ENCODE assay signal across 2 cellular contexts in the genomic region with DNA sequence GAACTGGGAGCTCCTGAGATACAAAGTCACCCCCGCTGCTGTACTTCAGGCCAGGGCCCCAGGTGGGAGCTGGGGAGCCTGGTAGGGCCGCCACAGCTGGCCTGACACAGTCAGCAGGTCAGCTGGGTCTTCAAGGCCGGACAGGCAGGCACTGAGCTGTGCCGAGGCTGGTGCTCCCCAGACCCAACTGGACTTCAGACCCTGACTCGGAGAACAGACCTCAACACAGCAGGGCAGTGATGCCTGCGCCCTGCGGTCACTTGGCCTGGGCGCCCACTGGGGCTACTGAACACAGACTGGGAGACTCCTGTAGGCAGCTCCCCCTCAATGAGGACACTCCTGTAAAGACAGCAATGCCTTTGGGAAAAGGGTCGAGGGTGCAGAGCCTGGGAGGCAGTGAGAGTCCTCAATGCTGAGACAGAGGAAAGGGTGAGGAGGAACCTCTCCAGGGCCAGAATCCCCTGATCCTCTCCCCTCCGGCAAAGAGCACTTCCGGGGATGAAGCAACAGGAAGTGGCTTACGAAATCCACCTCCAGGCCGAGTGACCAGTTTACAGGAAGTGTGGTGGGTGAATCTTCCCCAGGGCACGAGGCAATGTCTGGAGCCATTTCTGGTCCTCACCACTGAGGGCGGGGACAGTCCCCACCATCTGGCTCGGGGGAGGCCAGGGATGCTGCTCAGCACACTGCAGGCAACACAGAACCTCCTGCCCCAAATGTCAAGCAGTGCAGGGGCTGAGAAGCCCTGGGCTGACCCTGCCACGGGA.
TF ChIP-seq lines count a peak whose summit lies in the region.

No MANE protein-coding gene starts in this region.

TF ChIP-seq in A549, 52 proteins besides CTCF, POLR2A, EP300 and RAD21:
- TF ChIP-seq, protein P1, sequence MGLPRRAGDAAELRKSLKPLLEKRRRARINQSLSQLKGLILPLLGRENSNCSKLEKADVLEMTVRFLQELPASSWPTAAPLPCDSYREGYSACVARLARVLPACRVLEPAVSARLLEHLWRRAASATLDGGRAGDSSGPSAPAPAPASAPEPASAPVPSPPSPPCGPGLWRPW (IDR thresholded peaks at IDR 0.05) = peak; percentile 74
- TF ChIP-seq, protein P2, sequence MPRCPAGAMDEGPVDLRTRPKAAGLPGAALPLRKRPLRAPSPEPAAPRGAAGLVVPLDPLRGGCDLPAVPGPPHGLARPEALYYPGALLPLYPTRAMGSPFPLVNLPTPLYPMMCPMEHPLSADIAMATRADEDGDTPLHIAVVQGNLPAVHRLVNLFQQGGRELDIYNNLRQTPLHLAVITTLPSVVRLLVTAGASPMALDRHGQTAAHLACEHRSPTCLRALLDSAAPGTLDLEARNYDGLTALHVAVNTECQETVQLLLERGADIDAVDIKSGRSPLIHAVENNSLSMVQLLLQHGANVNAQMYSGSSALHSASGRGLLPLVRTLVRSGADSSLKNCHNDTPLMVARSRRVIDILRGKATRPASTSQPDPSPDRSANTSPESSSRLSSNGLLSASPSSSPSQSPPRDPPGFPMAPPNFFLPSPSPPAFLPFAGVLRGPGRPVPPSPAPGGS (IDR thresholded peaks at IDR 0.05) = no peak
- peak; percentile 93 to 98 for TF ChIP-seq CEBPB (IDR thresholded peaks at IDR 0.05)
- TF ChIP-seq GATA3 (IDR thresholded peaks at IDR 0.05; ENCODE audit: borderline replicate concordance) = no peak

TF ChIP-seq in HepG2, 621 proteins besides CTCF, POLR2A, EP300 and RAD21 (continues in another document):
- peak; percentile 68; the same call in 1 of the 2 replicates for TF ChIP-seq ZNF224 (CRISPR knock-in tag; IDR thresholded peaks at IDR 0.05)
- TF ChIP-seq ZNF335 (CRISPR knock-in tag; IDR thresholded peaks at IDR 0.05) = peak; percentile 86; the same call in 1 of the 2 replicates
- TF ChIP-seq ARNTL (CRISPR knock-in tag; IDR thresholded peaks at IDR 0.05) = peak; percentile 89
- TF ChIP-seq ZNF180 (CRISPR knock-in tag; IDR thresholded peaks at IDR 0.05; ENCODE audit: borderline replicate concordance, low read depth) = no peak
- peak; percentile 82; the same call in 1 of the 2 replicates for TF ChIP-seq ZNF124 (CRISPR knock-in tag; IDR thresholded peaks at IDR 0.05)
- TF ChIP-seq, protein P3, sequence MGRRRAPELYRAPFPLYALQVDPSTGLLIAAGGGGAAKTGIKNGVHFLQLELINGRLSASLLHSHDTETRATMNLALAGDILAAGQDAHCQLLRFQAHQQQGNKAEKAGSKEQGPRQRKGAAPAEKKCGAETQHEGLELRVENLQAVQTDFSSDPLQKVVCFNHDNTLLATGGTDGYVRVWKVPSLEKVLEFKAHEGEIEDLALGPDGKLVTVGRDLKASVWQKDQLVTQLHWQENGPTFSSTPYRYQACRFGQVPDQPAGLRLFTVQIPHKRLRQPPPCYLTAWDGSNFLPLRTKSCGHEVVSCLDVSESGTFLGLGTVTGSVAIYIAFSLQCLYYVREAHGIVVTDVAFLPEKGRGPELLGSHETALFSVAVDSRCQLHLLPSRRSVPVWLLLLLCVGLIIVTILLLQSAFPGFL (CRISPR knock-in tag; IDR thresholded peaks at IDR 0.05) = no peak
- peak; percentile 100 for TF ChIP-seq ELF3 (CRISPR knock-in tag; IDR thresholded peaks at IDR 0.05)
- peak; percentile 68; the same call in 1 of the 2 replicates for TF ChIP-seq ZFX (CRISPR knock-in tag; IDR thresholded peaks at IDR 0.05; ENCODE audit: low read depth)
- TF ChIP-seq NFE2L2 (IDR thresholded peaks at IDR 0.05; ENCODE audit: low read length) = no peak
- TF ChIP-seq HOXA5 (CRISPR knock-in tag; IDR thresholded peaks at IDR 0.05) = peak; percentile 81
- TF ChIP-seq ZNF776 (CRISPR knock-in tag; IDR thresholded peaks at IDR 0.05) = no peak
- TF ChIP-seq FOXA1 (IDR thresholded peaks at IDR 0.05) = no peak
- peak; percentile 47; the same call in 1 of the 2 replicates for TF ChIP-seq FOXA1 (CRISPR knock-in tag; IDR thresholded peaks at IDR 0.05)
- TF ChIP-seq, protein P4, sequence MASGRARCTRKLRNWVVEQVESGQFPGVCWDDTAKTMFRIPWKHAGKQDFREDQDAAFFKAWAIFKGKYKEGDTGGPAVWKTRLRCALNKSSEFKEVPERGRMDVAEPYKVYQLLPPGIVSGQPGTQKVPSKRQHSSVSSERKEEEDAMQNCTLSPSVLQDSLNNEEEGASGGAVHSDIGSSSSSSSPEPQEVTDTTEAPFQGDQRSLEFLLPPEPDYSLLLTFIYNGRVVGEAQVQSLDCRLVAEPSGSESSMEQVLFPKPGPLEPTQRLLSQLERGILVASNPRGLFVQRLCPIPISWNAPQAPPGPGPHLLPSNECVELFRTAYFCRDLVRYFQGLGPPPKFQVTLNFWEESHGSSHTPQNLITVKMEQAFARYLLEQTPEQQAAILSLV (CRISPR knock-in tag; IDR thresholded peaks at IDR 0.05; ENCODE audit: borderline replicate concordance) = peak; percentile 77; the same call in 1 of the 2 replicates
- no peak for TF ChIP-seq JDP2 (CRISPR knock-in tag; IDR thresholded peaks at IDR 0.05; ENCODE audit: borderline replicate concordance)
- TF ChIP-seq, protein P5, sequence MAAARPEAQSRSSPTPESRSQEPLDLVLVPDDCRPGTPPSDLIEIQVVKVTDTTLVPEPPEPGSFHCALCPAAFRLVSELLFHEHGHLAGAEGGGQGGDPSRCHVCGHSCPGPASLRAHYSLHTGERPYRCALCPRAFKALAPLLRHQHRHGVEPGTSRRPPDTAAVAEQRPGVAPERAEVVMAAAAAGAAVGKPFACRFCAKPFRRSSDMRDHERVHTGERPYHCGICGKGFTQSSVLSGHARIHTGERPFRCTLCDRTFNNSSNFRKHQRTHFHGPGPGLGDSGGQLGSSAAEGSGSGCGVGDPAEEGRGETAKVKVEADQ (CRISPR knock-in tag; IDR thresholded peaks at IDR 0.05; ENCODE audit: borderline replicate concordance) = peak; percentile 13; the same call in 1 of the 2 replicates
- TF ChIP-seq SRY (CRISPR knock-in tag; IDR thresholded peaks at IDR 0.05) = no peak; the same call in 1 of the 2 replicates
- TF ChIP-seq TGIF2 (CRISPR knock-in tag; IDR thresholded peaks at IDR 0.05) = no peak; the same call in 1 of the 2 replicates
- no peak for TF ChIP-seq RELA (CRISPR knock-in tag; IDR thresholded peaks at IDR 0.05)
- TF ChIP-seq TCF12 (IDR thresholded peaks at IDR 0.05) = no peak
- TF ChIP-seq TCF12 (CRISPR knock-in tag; IDR thresholded peaks at IDR 0.05) = 0 out of 2 replicates have a peak, but pooled peaks have one; percentile 37
- TF ChIP-seq SKI (IDR thresholded peaks at IDR 0.05; ENCODE audit: partially characterized antibody) = no peak
- TF ChIP-seq ZFP37 (CRISPR knock-in tag; IDR thresholded peaks at IDR 0.05; ENCODE audit: borderline replicate concordance) = peak; percentile 75; the same call in 1 of the 2 replicates
- TF ChIP-seq, protein P6, sequence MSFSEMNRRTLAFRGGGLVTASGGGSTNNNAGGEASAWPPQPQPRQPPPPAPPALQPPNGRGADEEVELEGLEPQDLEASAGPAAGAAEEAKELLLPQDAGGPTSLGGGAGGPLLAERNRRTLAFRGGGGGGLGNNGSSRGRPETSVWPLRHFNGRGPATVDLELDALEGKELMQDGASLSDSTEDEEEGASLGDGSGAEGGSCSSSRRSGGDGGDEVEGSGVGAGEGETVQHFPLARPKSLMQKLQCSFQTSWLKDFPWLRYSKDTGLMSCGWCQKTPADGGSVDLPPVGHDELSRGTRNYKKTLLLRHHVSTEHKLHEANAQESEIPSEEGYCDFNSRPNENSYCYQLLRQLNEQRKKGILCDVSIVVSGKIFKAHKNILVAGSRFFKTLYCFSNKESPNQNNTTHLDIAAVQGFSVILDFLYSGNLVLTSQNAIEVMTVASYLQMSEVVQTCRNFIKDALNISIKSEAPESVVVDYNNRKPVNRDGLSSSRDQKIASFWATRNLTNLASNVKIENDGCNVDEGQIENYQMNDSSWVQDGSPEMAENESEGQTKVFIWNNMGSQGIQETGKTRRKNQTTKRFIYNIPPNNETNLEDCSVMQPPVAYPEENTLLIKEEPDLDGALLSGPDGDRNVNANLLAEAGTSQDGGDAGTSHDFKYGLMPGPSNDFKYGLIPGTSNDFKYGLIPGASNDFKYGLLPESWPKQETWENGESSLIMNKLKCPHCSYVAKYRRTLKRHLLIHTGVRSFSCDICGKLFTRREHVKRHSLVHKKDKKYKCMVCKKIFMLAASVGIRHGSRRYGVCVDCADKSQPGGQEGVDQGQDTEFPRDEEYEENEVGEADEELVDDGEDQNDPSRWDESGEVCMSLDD (CRISPR knock-in tag; IDR thresholded peaks at IDR 0.05; ENCODE audit: borderline replicate concordance) = no peak
- TF ChIP-seq CEBPB (IDR thresholded peaks at IDR 0.05; ENCODE audit: borderline replicate concordance, low read depth, low read length) = peak; percentile 99
- peak; percentile 69 for TF ChIP-seq POLR2G (IDR thresholded peaks at IDR 0.05; ENCODE audit: low read depth, low read length)
- TF ChIP-seq SIX1 (CRISPR knock-in tag; IDR thresholded peaks at IDR 0.05; ENCODE audit: borderline replicate concordance) = peak; percentile 71; the same call in 1 of the 2 replicates
- TF ChIP-seq ARHGAP35 (CRISPR knock-in tag; IDR thresholded peaks at IDR 0.05; ENCODE audit: borderline replicate concordance) = no peak
- no peak for TF ChIP-seq ZNF10 (CRISPR knock-in tag; IDR thresholded peaks at IDR 0.05; ENCODE audit: borderline replicate concordance, low read depth)
- no peak for TF ChIP-seq SOX13 (IDR thresholded peaks at IDR 0.05)
- TF ChIP-seq SOX13 (CRISPR knock-in tag; conservative IDR thresholded peaks at IDR 0.05 in 1 of 2, IDR thresholded peaks at IDR 0.05 in 1 of 2) = peak in 1 of 2 experiments; percentile 75; a peak in 2 of 4 replicates
- TF ChIP-seq, protein P7, sequence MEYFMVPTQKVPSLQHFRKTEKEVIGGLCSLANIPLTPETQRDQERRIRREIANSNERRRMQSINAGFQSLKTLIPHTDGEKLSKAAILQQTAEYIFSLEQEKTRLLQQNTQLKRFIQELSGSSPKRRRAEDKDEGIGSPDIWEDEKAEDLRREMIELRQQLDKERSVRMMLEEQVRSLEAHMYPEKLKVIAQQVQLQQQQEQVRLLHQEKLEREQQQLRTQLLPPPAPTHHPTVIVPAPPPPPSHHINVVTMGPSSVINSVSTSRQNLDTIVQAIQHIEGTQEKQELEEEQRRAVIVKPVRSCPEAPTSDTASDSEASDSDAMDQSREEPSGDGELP (IDR thresholded peaks at IDR 0.05; ENCODE audit: borderline replicate concordance, low read depth) = peak; percentile 90
- no peak for TF ChIP-seq RFX5 (IDR thresholded peaks at IDR 0.05; ENCODE audit: low read depth, low read length)
- TF ChIP-seq ZNF230 (CRISPR knock-in tag; IDR thresholded peaks at IDR 0.05) = no peak
- TF ChIP-seq RCOR2 (CRISPR knock-in tag; IDR thresholded peaks at IDR 0.05) = peak; percentile 93
- TF ChIP-seq CBFB (CRISPR knock-in tag; IDR thresholded peaks at IDR 0.05) = no peak
- TF ChIP-seq RFXAP (CRISPR knock-in tag; IDR thresholded peaks at IDR 0.05; ENCODE audit: borderline replicate concordance) = peak; percentile 79; the same call in 1 of the 2 replicates
- no peak for TF ChIP-seq IKZF1 (IDR thresholded peaks at IDR 0.05)
- TF ChIP-seq, protein P8, sequence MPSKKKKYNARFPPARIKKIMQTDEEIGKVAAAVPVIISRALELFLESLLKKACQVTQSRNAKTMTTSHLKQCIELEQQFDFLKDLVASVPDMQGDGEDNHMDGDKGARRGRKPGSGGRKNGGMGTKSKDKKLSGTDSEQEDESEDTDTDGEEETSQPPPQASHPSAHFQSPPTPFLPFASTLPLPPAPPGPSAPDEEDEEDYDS (CRISPR knock-in tag; IDR thresholded peaks at IDR 0.05) = peak; percentile 57
- peak; percentile 39; the same call in 1 of the 2 replicates for TF ChIP-seq RBFOX2 (IDR thresholded peaks at IDR 0.05; ENCODE audit: low read depth, low read length)
- TF ChIP-seq MIXL1 (CRISPR knock-in tag; IDR thresholded peaks at IDR 0.05) = peak; percentile 90
- peak; percentile 69 for TF ChIP-seq FOXJ3 (CRISPR knock-in tag; IDR thresholded peaks at IDR 0.05; ENCODE audit: borderline replicate concordance)
- TF ChIP-seq, protein P2 (CRISPR knock-in tag; IDR thresholded peaks at IDR 0.05) = peak; percentile 73; the same call in 1 of the 2 replicates
- TF ChIP-seq, protein P9, sequence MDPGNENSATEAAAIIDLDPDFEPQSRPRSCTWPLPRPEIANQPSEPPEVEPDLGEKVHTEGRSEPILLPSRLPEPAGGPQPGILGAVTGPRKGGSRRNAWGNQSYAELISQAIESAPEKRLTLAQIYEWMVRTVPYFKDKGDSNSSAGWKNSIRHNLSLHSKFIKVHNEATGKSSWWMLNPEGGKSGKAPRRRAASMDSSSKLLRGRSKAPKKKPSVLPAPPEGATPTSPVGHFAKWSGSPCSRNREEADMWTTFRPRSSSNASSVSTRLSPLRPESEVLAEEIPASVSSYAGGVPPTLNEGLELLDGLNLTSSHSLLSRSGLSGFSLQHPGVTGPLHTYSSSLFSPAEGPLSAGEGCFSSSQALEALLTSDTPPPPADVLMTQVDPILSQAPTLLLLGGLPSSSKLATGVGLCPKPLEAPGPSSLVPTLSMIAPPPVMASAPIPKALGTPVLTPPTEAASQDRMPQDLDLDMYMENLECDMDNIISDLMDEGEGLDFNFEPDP (CRISPR knock-in tag; conservative IDR thresholded peaks at IDR 0.05) = no peak
- TF ChIP-seq SP2 (CRISPR knock-in tag; IDR thresholded peaks at IDR 0.05) = no peak
- TF ChIP-seq, protein P10, sequence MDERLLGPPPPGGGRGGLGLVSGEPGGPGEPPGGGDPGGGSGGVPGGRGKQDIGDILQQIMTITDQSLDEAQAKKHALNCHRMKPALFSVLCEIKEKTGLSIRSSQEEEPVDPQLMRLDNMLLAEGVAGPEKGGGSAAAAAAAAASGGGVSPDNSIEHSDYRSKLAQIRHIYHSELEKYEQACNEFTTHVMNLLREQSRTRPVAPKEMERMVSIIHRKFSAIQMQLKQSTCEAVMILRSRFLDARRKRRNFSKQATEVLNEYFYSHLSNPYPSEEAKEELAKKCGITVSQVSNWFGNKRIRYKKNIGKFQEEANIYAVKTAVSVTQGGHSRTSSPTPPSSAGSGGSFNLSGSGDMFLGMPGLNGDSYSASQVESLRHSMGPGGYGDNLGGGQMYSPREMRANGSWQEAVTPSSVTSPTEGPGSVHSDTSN (CRISPR knock-in tag; IDR thresholded peaks at IDR 0.05) = no peak
- TF ChIP-seq TCF7L2 (IDR thresholded peaks at IDR 0.05; ENCODE audit: low read depth, low read length) = no peak
- TF ChIP-seq JUNB (CRISPR knock-in tag; IDR thresholded peaks at IDR 0.05; ENCODE audit: borderline replicate concordance) = no peak
